In genomic region chr1:214901718-214902117, GRCh38 we compare ENCODE assay signal across 17 cellular contexts.
A peak's percentile ranks its signal among the peaks of the same experiment; 100 is the strongest.
DNase-seq lines count a peak whose midpoint lies in the region; ATAC-seq and TF ChIP-seq lines count a peak whose summit lies in the region.
"Had no signal": no experiment of that assay in that cellular context is flagged by ENCODE, and none has a peak within 500 bp of the region (broad histone marks: within the 10 kb centered on the region; RNA-seq: fewer than 3 reads in every experiment).

No MANE protein-coding gene starts in this region.

- H3K27me3 ChIP-seq in PC-9 (ENCODE audit: insufficient read depth, low read depth), result no peaks in the 10 kb centered on the region
- H3K27me3 ChIP-seq in heart left ventricle, result no peaks in the 10 kb centered on the region
- peaks cover 16% of the 10 kb centered on the region for H3K27me3 ChIP-seq in A673 (replicated peaks; ENCODE audit: insufficient read depth, low read depth, low read length, poor library complexity)
- H3K27me3 ChIP-seq: cardiac muscle cell had no signal

- H2AFZ ChIP-seq in PC-9, result no peak overlapping the region

- ATAC-seq in heart left ventricle, result no peak
- no peak for ATAC-seq in HG02884 (IDR thresholded peaks at IDR 0.05; ENCODE audit: unreplicated experiment)
- no peak for ATAC-seq in GM21576 (IDR thresholded peaks at IDR 0.05; ENCODE audit: unreplicated experiment)
- ATAC-seq: mucosa of descending colon; stimulated activated naive CD8-positive, alpha-beta T cell treated with anti-CD3 and anti-CD28 coated beads, Interleukin-15, Interleukin-2, amounts not matched to agents 100 U/mL and 50 U/mL, for 24 hours had no signal

- POLR2A ChIA-PET in PC-9 (lab: Charles Lee; ENCODE audit: unreplicated experiment), result no interaction called here
- POLR2A ChIA-PET in A673 (lab: Charles Lee; ENCODE audit: low non-redundant PET), result no interaction called here

- H3K4me3 ChIP-seq in PC-9, result no peak overlapping the region
- H3K4me3 ChIP-seq in heart left ventricle, result no peak overlapping the region
- no peak overlapping the region for H3K4me3 ChIP-seq in A673 (ENCODE audit: low read depth, low read length, poor library complexity, severe bottlenecking)
- H3K4me3 ChIP-seq: cardiac muscle cell, mucosa of descending colon had no signal

- TF ChIP-seq CTCF in PC-9 (conservative IDR thresholded peaks at IDR 0.05) (no peak), heart left ventricle (IDR thresholded peaks at IDR 0.05) (no peak), A673 (conservative IDR thresholded peaks at IDR 0.05; ENCODE audit: low read depth, low read length) (no peak)

- CTCF ChIA-PET in PC-9 (lab: Charles Lee), result no interaction called here
- CTCF ChIA-PET in A673 (lab: Charles Lee), result no interaction called here

- H3K4me2 ChIP-seq in PC-9, result peak overlapping the region; percentile 24; the same call in 1 of the 2 replicates

- H3K27ac ChIP-seq in PC-9 (peak overlapping the region; percentile 79), heart left ventricle (no peak overlapping the region), A673 (ENCODE audit: low read depth, low read length, poor library complexity, severe bottlenecking) (no peak overlapping the region)
- H3K27ac ChIP-seq: cardiac muscle cell had no signal

- H3K4me1 ChIP-seq in PC-9 (replicated peaks; ENCODE audit: insufficient read depth), result peaks cover 24% of the 10 kb centered on the region
- no peaks in the 10 kb centered on the region for H3K4me1 ChIP-seq in heart left ventricle
- H3K4me1 ChIP-seq in A673 (ENCODE audit: insufficient read depth, low read length, poor library complexity, severe bottlenecking), result no peaks in the 10 kb centered on the region

- intact Hi-C loops in PC-9 (cut with micrococcal nuclease; ENCODE audit: unreplicated experiment) (loop anchor here (5.0 kb wide), 1 partner anchor 211 kb away; no protein-coding TSS in a partner anchor), heart left ventricle (cut with DNase I) (no loop called here), A673 (cut with micrococcal nuclease; ENCODE audit: unreplicated experiment) (no loop called here)

- DNase-seq in EH (ENCODE audit: low read depth) (peak; percentile 85), PC-9 (peak; percentile 33 to 54), dedifferentiated amniotic fluid mesenchymal stem cell (ENCODE audit: extremely low spot score) (peak; percentile 65), non-pigmented ciliary epithelial cell (ENCODE audit: low read depth) (peak; percentile 27), heart left ventricle (no peak), A673 (ENCODE audit: low spot score) (no peak)
- DNase-seq: activated CD4-positive, alpha-beta T cell treated with anti-CD3 and anti-CD28 coated beads, Interleukin-2, amount 50 U/mL, for 1 hour; activated effector memory CD4-positive, alpha-beta T cell treated with Interleukin-2 at 50 U/mL for 16 hours; CD4-positive, alpha-beta T cell; Kasumi-1; mucosa of descending colon; retina; stimulated activated CD4-positive, alpha-beta T cell treated with anti-CD3 and anti-CD28 coated beads, Interleukin-4, amount 100 ng/mL, for 24 hours; stimulated activated naive CD8-positive, alpha-beta T cell treated with anti-CD3 and anti-CD28 coated beads, Interleukin-15, Interleukin-2, amounts not matched to agents 100 U/mL and 50 U/mL, for 24 hours had no signal

- 0 out of 2 replicates have a peak, but pooled peaks cover 9% of the 10 kb centered on the region for H3F3A ChIP-seq in PC-9 (ENCODE audit: insufficient read depth, low read depth)

- no peaks in the 10 kb centered on the region for H3K36me3 ChIP-seq in PC-9 (ENCODE audit: low read depth)
- no peaks in the 10 kb centered on the region for H3K36me3 ChIP-seq in heart left ventricle
- H3K36me3 ChIP-seq in A673 (ENCODE audit: insufficient read depth, low read length, poor library complexity, severe bottlenecking), result no peaks in the 10 kb centered on the region
- H3K36me3 ChIP-seq: cardiac muscle cell had no signal

- H3K9me2 ChIP-seq in PC-9 (ENCODE audit: insufficient read depth), result no peaks in the 10 kb centered on the region

- H3K9me3 ChIP-seq in PC-9 (ENCODE audit: insufficient read depth, low read depth) (peaks cover 10% of the 10 kb centered on the region; the same call in 1 of the 2 replicates), heart left ventricle (no peaks in the 10 kb centered on the region), A673 (ENCODE audit: low read depth, low read length, poor library complexity, severe bottlenecking) (no peaks in the 10 kb centered on the region)
- H3K9me3 ChIP-seq: mucosa of descending colon had no signal

- no peak for TF ChIP-seq POLR2A in heart left ventricle (IDR thresholded peaks at IDR 0.05)

- WGBS in heart left ventricle, 4 donors, result 70 to 79% (median 76%) methylated on average over 2 of the region's 2 CpGs

- no peaks in the 10 kb centered on the region for H3K79me2 ChIP-seq in PC-9 (ENCODE audit: low read depth)

- BruUV-seq in PC-9 (replicated peaks; lab: Mats Ljungman, UMichigan), result no TSS peak
- no TSS peak for BruUV-seq in A673 (replicated peaks; lab: Mats Ljungman, UMichigan)

- no peaks in the 10 kb centered on the region for H4K20me1 ChIP-seq in PC-9 (ENCODE audit: insufficient read depth)

Comparison
In these comparisons a context has a peak if more than half of its experiments do, and no peak if none do; other contexts are left out.
1. DNase-seq: peak in EH (single experiment), PC-9 (2 of 2), dedifferentiated amniotic fluid mesenchymal stem cell (single experiment) and non-pigmented ciliary epithelial cell (single experiment); none in heart left ventricle (0 of 5) and A673 (single experiment).